ENCODE assay signal across 21 cellular contexts in genomic region chr4:66921433-66921832, GRCh38.
"Had no signal": no experiment of that assay in that cellular context is flagged by ENCODE, and none has a peak within 500 bp of the region (broad histone marks: within the 10 kb centered on the region; RNA-seq: fewer than 3 reads in every experiment).

No MANE protein-coding gene starts in this region.

- H3K4me1 ChIP-seq: parathyroid adenoma, sigmoid colon, suprapubic skin, transverse colon, upper lobe of right lung, uterus had no signal

- H3K79me2 ChIP-seq: parathyroid adenoma had no signal

- H3K9me3 ChIP-seq: neutrophil, sigmoid colon, suprapubic skin, transverse colon, upper lobe of right lung, uterus had no signal

- H3K4me3 ChIP-seq: sigmoid colon, suprapubic skin, transverse colon, upper lobe of right lung, uterus had no signal

- H3K9ac ChIP-seq: parathyroid adenoma had no signal

- DNase-seq: cerebellar nuclear complex; cortex of kidney; effector memory CD8-positive, alpha-beta T cell; hypothalamus; immature natural killer cell; islet precursor cell; kidney glomerular epithelial cell; mesenchymal stem cell; midbrain; natural killer cell; sigmoid colon; stimulated activated CD4-positive, alpha-beta T cell treated with anti-CD3 and anti-CD28 coated beads, Interleukin-2, amount 100 ng/mL, for 24 hours; stimulated activated CD4-positive, alpha-beta T cell treated with anti-CD3 and anti-CD28 coated beads, Interleukin-4, amount 100 ng/mL, for 24 hours; stimulated activated naive CD8-positive, alpha-beta T cell treated with anti-CD3 and anti-CD28 coated beads, Interleukin-15, Interleukin-2, amounts not matched to agents 100 U/mL and 50 U/mL, for 24 hours; transverse colon; upper lobe of right lung; uterus had no signal

- H3K27ac ChIP-seq: neutrophil, parathyroid adenoma, sigmoid colon, suprapubic skin, transverse colon, upper lobe of right lung, uterus had no signal

- ATAC-seq: effector memory CD8-positive, alpha-beta T cell; natural killer cell; stimulated activated effector memory CD8-positive, alpha-beta T cell treated with anti-CD3 and anti-CD28 coated beads, Interleukin-12 subunit alpha, Interleukin-12 subunit beta, amount 100 ng/mL, for 72 hours; stimulated activated naive CD8-positive, alpha-beta T cell treated with anti-CD3 and anti-CD28 coated beads, Interleukin-15, Interleukin-2, amounts not matched to agents 100 U/mL and 50 U/mL, for 24 hours; upper lobe of right lung had no signal

- H3K36me3 ChIP-seq: neutrophil, sigmoid colon, suprapubic skin, transverse colon, upper lobe of right lung, uterus had no signal

- H3K27me3 ChIP-seq: neutrophil, sigmoid colon, suprapubic skin, transverse colon, upper lobe of right lung, uterus had no signal

- H2AFZ ChIP-seq: parathyroid adenoma had no signal
